ENCODE assay signal across 9 cellular contexts in genomic region chr20:1810926-1811620, GRCh38.
DNase-seq lines count a peak whose midpoint lies in the region; ATAC-seq and TF ChIP-seq lines count a peak whose summit lies in the region.
"Had no signal": no experiment of that assay in that cellular context is flagged by ENCODE, and none has a peak within 500 bp of the region (broad histone marks: within the 10 kb centered on the region; RNA-seq: fewer than 3 reads in every experiment).

No MANE protein-coding gene starts in this region.

- H3K4me1 ChIP-seq in HUES48 (ENCODE audit: control insufficient read depth, insufficient read depth, low read length), result peaks cover 23% of the 10 kb centered on the region
- no peaks in the 10 kb centered on the region for H3K4me1 ChIP-seq in OCI-LY7 (ENCODE audit: insufficient read depth, low read length, poor library complexity, severe bottlenecking)
- no peaks in the 10 kb centered on the region for H3K4me1 ChIP-seq in CD4-positive, alpha-beta memory T cell (ENCODE audit: insufficient read depth, low read length)

- H3K27ac Mint-ChIP-seq in stimulated activated naive B cell treated with anti-CD40 and anti-IgM and Interleukin-4, amounts not matched to agents 10 μg/mL and 1 μg/mL and 100 μg/mL, for 72 hours, result peak overlapping the region; percentile 72
- H3K27ac Mint-ChIP-seq in CD4-positive, alpha-beta memory T cell, result no peak overlapping the region

- H3K4me1 Mint-ChIP-seq in stimulated activated naive B cell treated with anti-CD40 and anti-IgM and Interleukin-4, amounts not matched to agents 10 μg/mL and 1 μg/mL and 100 μg/mL, for 72 hours, result peaks cover 47% of the 10 kb centered on the region in 2 donors
- peaks cover 0 to 2% (median 0%) of the 10 kb centered on the region in 4 donors for H3K4me1 Mint-ChIP-seq in CD4-positive, alpha-beta memory T cell

- TF ChIP-seq CTCF in OCI-LY7 (conservative IDR thresholded peaks at IDR 0.05; ENCODE audit: low read length), result no peak

- no peaks in the 10 kb centered on the region for H3K79me2 ChIP-seq in OCI-LY7 (ENCODE audit: insufficient read depth, low read depth, low read length)

- intact Hi-C loops in OCI-LY7 (cut with micrococcal nuclease; ENCODE audit: unreplicated experiment), result no loop called here
- intact Hi-C loops in CD4-positive, alpha-beta memory T cell (cut with micrococcal nuclease), result no loop called here

- H3K9me3 ChIP-seq in HUES48 (ENCODE audit: control insufficient read depth, insufficient read depth, low read length), result no peaks in the 10 kb centered on the region
- no peaks in the 10 kb centered on the region for H3K9me3 ChIP-seq in OCI-LY7 (ENCODE audit: low read length)
- no peaks in the 10 kb centered on the region for H3K9me3 ChIP-seq in CD4-positive, alpha-beta memory T cell (ENCODE audit: control insufficient read depth in 1 of 2, low read length in 2 of 2)

- H3K4me3 Mint-ChIP-seq in stimulated activated naive B cell treated with anti-CD40 and anti-IgM and Interleukin-4, amounts not matched to agents 10 μg/mL and 1 μg/mL and 100 μg/mL, for 72 hours, result peak overlapping the region; percentile 18 to 33
- H3K4me3 Mint-ChIP-seq in CD4-positive, alpha-beta memory T cell, result no peak overlapping the region

- peaks cover 10% of the 10 kb centered on the region; the same call in 1 of the 2 replicates for H3K27me3 ChIP-seq in HUES48 (ENCODE audit: control insufficient read depth, insufficient read depth, low read length)
- H3K27me3 ChIP-seq in CD4-positive, alpha-beta memory T cell (ENCODE audit: insufficient read depth, low read length), result no peaks in the 10 kb centered on the region

- CTCF ChIA-PET in OCI-LY7 (lab: Charles Lee; ENCODE audit: unreplicated experiment), result no interaction called here
- CTCF ChIA-PET in CD4-positive, alpha-beta memory T cell (lab: Charles Lee; ENCODE audit: partially characterized antibody), result interaction anchor here (0.9 kb wide), 1 partner anchor 47 kb away, joined by 3 read pairs; no protein-coding TSS in a partner anchor

- no peaks in the 10 kb centered on the region for H3K9me2 ChIP-seq in OCI-LY7 (ENCODE audit: insufficient read depth, low read length)

- H3K4me2 ChIP-seq in OCI-LY7 (ENCODE audit: low read length), result no peak overlapping the region

- ATAC-seq in stimulated activated naive B cell treated with anti-CD40 and anti-IgM and Interleukin-4, amounts not matched to agents 10 μg/mL and 1 μg/mL and 100 μg/mL, for 72 hours (replicated peaks), result peak; percentile 61 to 68
- no peak for ATAC-seq in GM18861 (IDR thresholded peaks at IDR 0.05; ENCODE audit: unreplicated experiment)
- ATAC-seq: Panc1 had no signal

- POLR2A ChIA-PET in OCI-LY7 (lab: Charles Lee), result interaction anchor here (0.7 kb wide), 2 partner anchors 18 to 25 kb away, joined by 3 read pairs; no protein-coding TSS in a partner anchor
- POLR2A ChIA-PET in CD4-positive, alpha-beta memory T cell (lab: Charles Lee; ENCODE audit: partially characterized antibody), result no interaction called here

- H3K27me3 Mint-ChIP-seq in stimulated activated naive B cell treated with anti-CD40 and anti-IgM and Interleukin-4, amounts not matched to agents 10 μg/mL and 1 μg/mL and 100 μg/mL, for 72 hours, result no peaks in the 10 kb centered on the region
- peaks cover 32 to 33% of the 10 kb centered on the region in 2 donors for H3K27me3 Mint-ChIP-seq in CD4-positive, alpha-beta memory T cell

- H3K4me3 ChIP-seq in HUES48 (ENCODE audit: low read depth, low read length), result no peak overlapping the region
- H3K4me3 ChIP-seq in OCI-LY7 (ENCODE audit: low read depth, low read length, poor library complexity, severe bottlenecking), result no peak overlapping the region
- H3K4me3 ChIP-seq in CD4-positive, alpha-beta memory T cell (ENCODE audit: low read length in 2 of 2), result no peak overlapping the region

- H3K9ac ChIP-seq in HUES48 (ENCODE audit: low read depth, low read length), result no peak overlapping the region

- no peaks in the 10 kb centered on the region for H3K9me3 Mint-ChIP-seq in stimulated activated naive B cell treated with anti-CD40 and anti-IgM and Interleukin-4, amounts not matched to agents 10 μg/mL and 1 μg/mL and 100 μg/mL, for 72 hours
- H3K9me3 Mint-ChIP-seq in CD4-positive, alpha-beta memory T cell, result no peaks in the 10 kb centered on the region

- H4K20me1 ChIP-seq in OCI-LY7 (ENCODE audit: insufficient read depth, low read length), result no peaks in the 10 kb centered on the region

- peaks cover 0 to 2% of the 10 kb centered on the region in 2 donors for H3K36me3 Mint-ChIP-seq in stimulated activated naive B cell treated with anti-CD40 and anti-IgM and Interleukin-4, amounts not matched to agents 10 μg/mL and 1 μg/mL and 100 μg/mL, for 72 hours
- H3K36me3 Mint-ChIP-seq in CD4-positive, alpha-beta memory T cell, result no peaks in the 10 kb centered on the region

- no peak overlapping the region for H2AFZ ChIP-seq in OCI-LY7 (ENCODE audit: low read length)

- H3K27ac ChIP-seq in HUES48 (ENCODE audit: low read depth, low read length), result peak overlapping the region; percentile 72
- H3K27ac ChIP-seq in OCI-LY7 (ENCODE audit: low read depth, low read length, poor library complexity, severe bottlenecking), result no peak overlapping the region
- H3K27ac ChIP-seq in CD4-positive, alpha-beta memory T cell (ENCODE audit: low read depth, low read length), result no peak overlapping the region

- peak in 38 of 56 donors; percentile 39 to 85 (median 62) for DNase-seq in amygdala (lab: John Stamatoyannopoulos, UW)
- DNase-seq in iris pigment epithelial cell (ENCODE audit: low read depth), result peak; percentile 37
- DNase-seq in stimulated activated naive B cell treated with anti-CD40 and anti-IgM and Interleukin-4, amounts not matched to agents 10 μg/mL and 1 μg/mL and 100 μg/mL, for 72 hours, result no peak
- DNase-seq in OCI-LY7 (ENCODE audit: low spot score), result no peak
- no peak for DNase-seq in CD4-positive, alpha-beta memory T cell
- DNase-seq in effector CD8-positive, alpha-beta T cell (lab: John Stamatoyannopoulos, UW), result no peak

- H3K36me3 ChIP-seq in HUES48 (ENCODE audit: control insufficient read depth, insufficient read depth, low read length) (no peaks in the 10 kb centered on the region), OCI-LY7 (ENCODE audit: insufficient read depth, low read length) (no peaks in the 10 kb centered on the region)
- no peaks in the 10 kb centered on the region for H3K36me3 ChIP-seq in CD4-positive, alpha-beta memory T cell (ENCODE audit: insufficient read depth, low read length)

- no TSS peak for BruUV-seq in OCI-LY7 (replicated peaks; lab: Mats Ljungman, UMichigan)

Comparison
In these comparisons a context has a peak if more than half of its experiments do, and no peak if none do; other contexts are left out.
1. DNase-seq: peak in amygdala (38 of 56) and iris pigment epithelial cell (single experiment); none in stimulated activated naive B cell treated with anti-CD40 and anti-IgM and Interleukin-4, amounts not matched to agents 10 μg/mL and 1 μg/mL and 100 μg/mL, for 72 hours (single experiment), OCI-LY7 (single experiment), CD4-positive, alpha-beta memory T cell (0 of 5) and effector CD8-positive, alpha-beta T cell (single experiment).
2. H3K4me3 Mint-ChIP-seq: peak in stimulated activated naive B cell treated with anti-CD40 and anti-IgM and Interleukin-4, amounts not matched to agents 10 μg/mL and 1 μg/mL and 100 μg/mL, for 72 hours (2 of 2); none in CD4-positive, alpha-beta memory T cell (0 of 8).